12 cellular contexts compared by ENCODE assay signal in the genomic region with DNA sequence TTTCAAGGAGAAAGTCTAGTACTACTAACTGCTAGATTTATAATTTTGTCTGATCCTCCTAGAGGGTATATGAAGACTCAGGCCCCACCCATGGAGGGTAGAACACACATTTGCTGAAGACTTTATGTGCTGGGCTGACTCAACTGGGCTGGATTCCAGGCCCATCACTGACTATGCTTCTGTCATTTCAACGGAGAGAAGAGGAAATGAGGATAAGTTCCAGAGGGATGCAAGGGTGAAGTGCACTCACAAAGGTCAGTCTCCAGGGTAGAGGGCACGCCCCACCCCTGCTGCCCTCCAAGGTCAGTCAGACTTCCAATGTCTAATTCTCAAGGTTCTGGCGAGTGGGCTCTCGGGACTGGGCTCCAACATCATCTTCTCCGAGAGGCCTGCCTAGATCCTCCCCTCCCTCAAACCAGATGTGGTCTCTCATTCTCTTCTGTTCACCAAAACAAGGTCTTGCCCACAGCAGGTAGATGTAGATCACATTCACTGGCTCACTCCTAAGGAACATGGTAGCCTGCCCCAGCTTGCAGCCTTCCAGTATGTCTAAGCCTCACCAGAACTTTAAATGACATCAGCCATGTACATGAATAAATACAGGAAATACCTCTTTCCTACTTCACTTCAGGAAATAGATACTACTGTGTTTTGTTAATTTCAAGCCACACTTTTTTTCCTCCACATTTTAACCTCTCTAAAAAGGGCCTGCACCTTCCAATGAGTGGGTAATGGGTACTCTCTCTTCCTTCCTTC. TPM values are rescaled to one million over a fixed set of nuclear protein-coding genes. Genes with fewer than 3 reads are reported as not detected.
A peak's percentile ranks its signal among the peaks of the same experiment; 100 is the strongest.
DNase-seq lines count a peak whose midpoint lies in the region; ATAC-seq and TF ChIP-seq lines count a peak whose summit lies in the region.
"Had no signal": no experiment of that assay in that cellular context is flagged by ENCODE, and none has a peak within 500 bp of the region (broad histone marks: within the 10 kb centered on the region; RNA-seq: fewer than 3 reads in every experiment).

No MANE protein-coding gene starts in this region.

- no peak overlapping the region for H3K4me3 Mint-ChIP-seq in activated CD4-positive, alpha-beta T cell treated with anti-CD3 and anti-CD28 coated beads for 36 hours
- H3K4me3 Mint-ChIP-seq: activated CD8-positive, alpha-beta T cell treated with anti-CD3 and anti-CD28 coated beads for 36 hours had no signal

- peak overlapping the region; percentile 11 for H2AFZ ChIP-seq in ACC112 (ENCODE audit: low read length, unreplicated experiment)
- peak overlapping the region; percentile 12 for H2AFZ ChIP-seq in mammary epithelial cell (ENCODE audit: low read depth, low read length)

- no peaks in the 10 kb centered on the region for H3K9me3 Mint-ChIP-seq in activated CD4-positive, alpha-beta T cell treated with anti-CD3 and anti-CD28 coated beads for 36 hours (ENCODE audit: low read depth)
- H3K9me3 Mint-ChIP-seq: activated CD8-positive, alpha-beta T cell treated with anti-CD3 and anti-CD28 coated beads for 36 hours had no signal

- H3K27ac ChIP-seq in ACC112 (ENCODE audit: low read depth, low read length) (peak overlapping the region; percentile 98), mammary epithelial cell (ENCODE audit: insufficient read depth, low read depth, low read length) (peak overlapping the region; percentile 57)
- H3K27ac ChIP-seq: C4-2B, ovary had no signal

- POLR2A ChIA-PET in activated CD4-positive, alpha-beta T cell treated with anti-CD3 and anti-CD28 coated beads for 36 hours (lab: Charles Lee) = no interaction called here

- no peaks in the 10 kb centered on the region for H3K27me3 ChIP-seq in ACC112 (ENCODE audit: insufficient read depth, low read length)
- H3K27me3 ChIP-seq in mammary epithelial cell (ENCODE audit: insufficient read depth, low read length) = no peaks in the 10 kb centered on the region
- H3K27me3 ChIP-seq: ovary had no signal

- H3K79me2 ChIP-seq in ACC112 (ENCODE audit: control insufficient read depth, insufficient read depth, low read length, unreplicated experiment) (no peaks in the 10 kb centered on the region), mammary epithelial cell (ENCODE audit: insufficient read depth, low read length) (no peaks in the 10 kb centered on the region)

- peak overlapping the region; percentile 25 for H3K4me2 ChIP-seq in mammary epithelial cell (ENCODE audit: insufficient read depth, low read depth, low read length)

- peaks cover 56% of the 10 kb centered on the region for H3K4me1 ChIP-seq in ACC112 (ENCODE audit: control insufficient read depth, insufficient read depth, low read length, unreplicated experiment)
- H3K4me1 ChIP-seq in mammary epithelial cell (ENCODE audit: insufficient read depth, low read length) = peaks cover 47% of the 10 kb centered on the region

- no peak overlapping the region for H3K27ac Mint-ChIP-seq in activated CD4-positive, alpha-beta T cell treated with anti-CD3 and anti-CD28 coated beads for 36 hours
- H3K27ac Mint-ChIP-seq: activated CD8-positive, alpha-beta T cell treated with anti-CD3 and anti-CD28 coated beads for 36 hours had no signal

- H3K36me3 ChIP-seq in ACC112 (ENCODE audit: insufficient read depth, low read length) (no peaks in the 10 kb centered on the region), mammary epithelial cell (ENCODE audit: insufficient read depth, low read length) (no peaks in the 10 kb centered on the region)
- H3K36me3 ChIP-seq: ovary had no signal

- no peaks in the 10 kb centered on the region for H3K9me3 ChIP-seq in mammary epithelial cell (replicated peaks; ENCODE audit: insufficient read depth, low read length)
- H3K9me3 ChIP-seq: ovary had no signal

- H3K9ac ChIP-seq in mammary epithelial cell (ENCODE audit: insufficient read depth, low read length) = no peak overlapping the region

- no peaks in the 10 kb centered on the region for H3K36me3 Mint-ChIP-seq in activated CD4-positive, alpha-beta T cell treated with anti-CD3 and anti-CD28 coated beads for 36 hours (ENCODE audit: low read depth)

- H4K20me1 ChIP-seq in mammary epithelial cell (ENCODE audit: insufficient read depth, low read length) = no peaks in the 10 kb centered on the region

- intact Hi-C loops in mammary epithelial cell (cut with micrococcal nuclease) = no loop called here
- intact Hi-C loops in activated CD4-positive, alpha-beta T cell treated with anti-CD3 and anti-CD28 coated beads for 36 hours (cut with DNase I, micrococcal nuclease) = no loop called here

- 80% methylated on average over 5 of the region's 5 CpGs for WGBS in mammary epithelial cell (ENCODE audit: low coverage, missing lambda C conversion rate)

- TF ChIP-seq CTCF in mammary epithelial cell (conservative IDR thresholded peaks at IDR 0.05 in 1 of 2, IDR thresholded peaks at IDR 0.05 in 1 of 2; ENCODE audit: extremely low read depth in 1 of 2, insufficient read depth in 1 of 2, low read depth in 1 of 2, low read length in 2 of 2) = no peak

- DNase-seq in HuH-7 (ENCODE audit: low spot score) = peak; percentile 48
- DNase-seq in mammary epithelial cell = peak; percentile 78
- DNase-seq in kidney tubule cell (ENCODE audit: low spot score) = peak; percentile 67
- DNase-seq in NCI-H1417 treated with DMSO at 0.1 percent for 48 hours (lab: John Stamatoyannopoulos, UW) = no peak
- DNase-seq in activated CD4-positive, alpha-beta T cell treated with anti-CD3 and anti-CD28 coated beads for 36 hours = no peak
- DNase-seq in NCI-H82 treated with DMSO at 0.1 percent for 48 hours (lab: John Stamatoyannopoulos, UW; ENCODE audit: unreplicated experiment) = no peak
- DNase-seq: activated CD8-positive, alpha-beta T cell treated with anti-CD3 and anti-CD28 coated beads for 36 hours; NCI-H1092 had no signal

- H3K4me3 ChIP-seq in ACC112 (ENCODE audit: low read depth, low read length) (no peak overlapping the region), mammary epithelial cell (replicated peaks in 1 of 3; ENCODE audit: insufficient read depth in 1 of 3, low read depth in 2 of 3, low read length in 3 of 3) (no peak overlapping the region)
- H3K4me3 ChIP-seq: ovary had no signal

- CTCF ChIA-PET in mammary epithelial cell (lab: Charles Lee; ENCODE audit: low non-redundant PET) = no interaction called here
- CTCF ChIA-PET in activated CD4-positive, alpha-beta T cell treated with anti-CD3 and anti-CD28 coated beads for 36 hours (lab: Charles Lee) = no interaction called here

- peaks cover 7% of the 10 kb centered on the region for H3K27me3 Mint-ChIP-seq in activated CD4-positive, alpha-beta T cell treated with anti-CD3 and anti-CD28 coated beads for 36 hours

- ATAC-seq in activated CD4-positive, alpha-beta T cell treated with anti-CD3 and anti-CD28 coated beads for 36 hours = no peak
- ATAC-seq in GM21737 (IDR thresholded peaks at IDR 0.05; ENCODE audit: unreplicated experiment) = no peak
- ATAC-seq: activated CD8-positive, alpha-beta T cell treated with anti-CD3 and anti-CD28 coated beads for 36 hours had no signal

- in situ Hi-C loops in mammary epithelial cell (cut with MboI; ENCODE audit: low sequenced_read_pairs in 2 of 2) = no loop called here

- dilution Hi-C loops in mammary epithelial cell (cut with HindIII; ENCODE audit: low sequenced_read_pairs) = no loop called here

- no TSS peak for BruUV-seq in mammary epithelial cell (replicated peaks; lab: Mats Ljungman, UMichigan)

- H3K4me1 Mint-ChIP-seq in activated CD4-positive, alpha-beta T cell treated with anti-CD3 and anti-CD28 coated beads for 36 hours = peaks cover 17% of the 10 kb centered on the region

RNA-seq across cellular contexts. Expression of a gene that starts 7.3 kb away (rescaled TPM):
- not detected for total RNA-seq in mammary epithelial cell
- polyA plus RNA-seq in mammary epithelial cell = not detected
- not detected for polyA minus RNA-seq in mammary epithelial cell
- not detected for total RNA-seq in activated CD4-positive, alpha-beta T cell treated with anti-CD3 and anti-CD28 coated beads for 36 hours
- total RNA-seq: activated CD8-positive, alpha-beta T cell treated with anti-CD3 and anti-CD28 coated beads for 36 hours had no signal
- polyA plus RNA-seq: ovary had no signal

RNA-seq across cellular contexts. Expression of a gene that starts 9.7 kb away (rescaled TPM):
- total RNA-seq in mammary epithelial cell = 10 to 100 TPM; 52.0 to 67.0 TPM
- polyA plus RNA-seq in mammary epithelial cell = 37.1 TPM
- 89.7 TPM for polyA minus RNA-seq in mammary epithelial cell
- total RNA-seq in activated CD4-positive, alpha-beta T cell treated with anti-CD3 and anti-CD28 coated beads for 36 hours = 1 to 10 TPM; 9.2 to 9.3 TPM

RNA-seq across cellular contexts. Expression of a gene that starts 55.1 kb away (rescaled TPM):
- 10 to 100 TPM in 1 of 2 donors, 1 to 10 TPM in 1; 1.2 to 26.3 TPM for total RNA-seq in mammary epithelial cell
- 1.1 TPM for polyA plus RNA-seq in mammary epithelial cell
- polyA minus RNA-seq in mammary epithelial cell = 4.0 TPM
- under 1 TPM in 1 of 2 experiments, not detected in 1; 0.11 TPM for total RNA-seq in activated CD4-positive, alpha-beta T cell treated with anti-CD3 and anti-CD28 coated beads for 36 hours
- total RNA-seq: activated CD8-positive, alpha-beta T cell treated with anti-CD3 and anti-CD28 coated beads for 36 hours had no signal

Comparison
In these comparisons a context has a peak if more than half of its experiments do, and no peak if none do; other contexts are left out.
1. DNase-seq: peak in HuH-7 (single experiment), mammary epithelial cell (single experiment) and kidney tubule cell (single experiment); none in NCI-H1417 treated with DMSO at 0.1 percent for 48 hours (single experiment), activated CD4-positive, alpha-beta T cell treated with anti-CD3 and anti-CD28 coated beads for 36 hours (single experiment) and NCI-H82 treated with DMSO at 0.1 percent for 48 hours (single experiment).
2. RNA of a gene that starts 9.7 kb away (total RNA-seq): 52.0 to 67.0 TPM in mammary epithelial cell; 9.2 to 9.3 TPM in activated CD4-positive, alpha-beta T cell treated with anti-CD3 and anti-CD28 coated beads for 36 hours; every median in the first group is over 4 times any median in the second.